In genomic region chr14:39174560-39175444, GRCh38 we compare ENCODE assay signal across 1 cellular context.
TF ChIP-seq lines count a peak whose summit lies in the region.

PNN (plus strand) TSS chr14:39175254; CDS start chr14:39175280, 26 bp downstream.

TF ChIP-seq in HepG2, 621 proteins besides CTCF, POLR2A, EP300 and RAD21 (continued from another document and continues in another):
- TF ChIP-seq, protein P1, sequence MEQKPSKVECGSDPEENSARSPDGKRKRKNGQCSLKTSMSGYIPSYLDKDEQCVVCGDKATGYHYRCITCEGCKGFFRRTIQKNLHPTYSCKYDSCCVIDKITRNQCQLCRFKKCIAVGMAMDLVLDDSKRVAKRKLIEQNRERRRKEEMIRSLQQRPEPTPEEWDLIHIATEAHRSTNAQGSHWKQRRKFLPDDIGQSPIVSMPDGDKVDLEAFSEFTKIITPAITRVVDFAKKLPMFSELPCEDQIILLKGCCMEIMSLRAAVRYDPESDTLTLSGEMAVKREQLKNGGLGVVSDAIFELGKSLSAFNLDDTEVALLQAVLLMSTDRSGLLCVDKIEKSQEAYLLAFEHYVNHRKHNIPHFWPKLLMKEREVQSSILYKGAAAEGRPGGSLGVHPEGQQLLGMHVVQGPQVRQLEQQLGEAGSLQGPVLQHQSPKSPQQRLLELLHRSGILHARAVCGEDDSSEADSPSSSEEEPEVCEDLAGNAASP (CRISPR knock-in tag; IDR thresholded peaks at IDR 0.05; ENCODE audit: borderline replicate concordance): peak; percentile 85
- TF ChIP-seq ZNF510 (CRISPR knock-in tag; IDR thresholded peaks at IDR 0.05; ENCODE audit: low read depth): peak; percentile 100
- TF ChIP-seq ZC3H13 (CRISPR knock-in tag; IDR thresholded peaks at IDR 0.05): no peak
- peak; percentile 71 for TF ChIP-seq FOXA3 (CRISPR knock-in tag; IDR thresholded peaks at IDR 0.05)
- no peak for TF ChIP-seq FOXO4 (CRISPR knock-in tag; conservative IDR thresholded peaks at IDR 0.05)
- TF ChIP-seq NCOA5 (CRISPR knock-in tag; IDR thresholded peaks at IDR 0.05): peak; percentile 94
- peak; percentile 97 for TF ChIP-seq SMAD1 (CRISPR knock-in tag; IDR thresholded peaks at IDR 0.05; ENCODE audit: borderline replicate concordance, low read depth)
- TF ChIP-seq KLF16 (CRISPR knock-in tag; IDR thresholded peaks at IDR 0.05): peak in 1 of 2 experiments; percentile 97; a peak in 2 of 4 replicates
- TF ChIP-seq SP4 (CRISPR knock-in tag; IDR thresholded peaks at IDR 0.05): peak; percentile 84
- TF ChIP-seq ZNF841 (CRISPR knock-in tag; IDR thresholded peaks at IDR 0.05; ENCODE audit: borderline replicate concordance): no peak
- TF ChIP-seq ZNF670 (CRISPR knock-in tag; IDR thresholded peaks at IDR 0.05; ENCODE audit: borderline replicate concordance): peak; percentile 83
- TF ChIP-seq FIP1L1 (IDR thresholded peaks at IDR 0.05; ENCODE audit: borderline replicate concordance, insufficient read depth, low read depth, low read length): no peak; the same call in 1 of the 2 replicates
- TF ChIP-seq, protein P2, sequence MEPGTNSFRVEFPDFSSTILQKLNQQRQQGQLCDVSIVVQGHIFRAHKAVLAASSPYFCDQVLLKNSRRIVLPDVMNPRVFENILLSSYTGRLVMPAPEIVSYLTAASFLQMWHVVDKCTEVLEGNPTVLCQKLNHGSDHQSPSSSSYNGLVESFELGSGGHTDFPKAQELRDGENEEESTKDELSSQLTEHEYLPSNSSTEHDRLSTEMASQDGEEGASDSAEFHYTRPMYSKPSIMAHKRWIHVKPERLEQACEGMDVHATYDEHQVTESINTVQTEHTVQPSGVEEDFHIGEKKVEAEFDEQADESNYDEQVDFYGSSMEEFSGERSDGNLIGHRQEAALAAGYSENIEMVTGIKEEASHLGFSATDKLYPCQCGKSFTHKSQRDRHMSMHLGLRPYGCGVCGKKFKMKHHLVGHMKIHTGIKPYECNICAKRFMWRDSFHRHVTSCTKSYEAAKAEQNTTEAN (CRISPR knock-in tag; conservative IDR thresholded peaks at IDR 0.05): peak; percentile 89; the same call in 1 of the 2 replicates
- peak; percentile 78 for TF ChIP-seq GATA4 (IDR thresholded peaks at IDR 0.05; ENCODE audit: borderline replicate concordance, low read depth)
- TF ChIP-seq ASH2L (IDR thresholded peaks at IDR 0.05; ENCODE audit: insufficient read length, low read depth, low read length): peak; percentile 99
- peak; percentile 91 for TF ChIP-seq JUN (CRISPR knock-in tag; IDR thresholded peaks at IDR 0.05)
- TF ChIP-seq POLR2AphosphoS2 (IDR thresholded peaks at IDR 0.05; ENCODE audit: low read depth, low read length): peak; percentile 97
- no peak for TF ChIP-seq ZKSCAN5 (CRISPR knock-in tag; IDR thresholded peaks at IDR 0.05)
- TF ChIP-seq PHB2 (IDR thresholded peaks at IDR 0.05; ENCODE audit: partially characterized antibody): no peak
- TF ChIP-seq, protein P3, sequence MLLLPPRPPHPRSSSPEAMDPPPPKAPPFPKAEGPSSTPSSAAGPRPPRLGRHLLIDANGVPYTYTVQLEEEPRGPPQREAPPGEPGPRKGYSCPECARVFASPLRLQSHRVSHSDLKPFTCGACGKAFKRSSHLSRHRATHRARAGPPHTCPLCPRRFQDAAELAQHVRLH (CRISPR knock-in tag; IDR thresholded peaks at IDR 0.05; ENCODE audit: borderline replicate concordance, low read depth): peak; percentile 98; the same call in 1 of the 2 replicates
- TF ChIP-seq DR1 (CRISPR knock-in tag; IDR thresholded peaks at IDR 0.05): peak; percentile 96; the same call in 1 of the 2 replicates
- TF ChIP-seq ZNF674 (CRISPR knock-in tag; IDR thresholded peaks at IDR 0.05; ENCODE audit: low read depth): peak; percentile 64; the same call in 1 of the 2 replicates
- TF ChIP-seq GABPA (IDR thresholded peaks at IDR 0.05; ENCODE audit: low read depth, low read length): no peak
- TF ChIP-seq GABPA (CRISPR knock-in tag; IDR thresholded peaks at IDR 0.05; ENCODE audit: low read depth): no peak
- TF ChIP-seq MED8 (CRISPR knock-in tag; IDR thresholded peaks at IDR 0.05; ENCODE audit: insufficient replicate concordance): peak; percentile 98
- peak; percentile 95 for TF ChIP-seq ESRRA (CRISPR knock-in tag; IDR thresholded peaks at IDR 0.05; ENCODE audit: low read depth)
- TF ChIP-seq SKI (IDR thresholded peaks at IDR 0.05; ENCODE audit: partially characterized antibody): peak; percentile 71
- peak; percentile 91 for TF ChIP-seq ARHGAP35 (CRISPR knock-in tag; IDR thresholded peaks at IDR 0.05; ENCODE audit: borderline replicate concordance)
- peak; percentile 100 for TF ChIP-seq NFYB (CRISPR knock-in tag; IDR thresholded peaks at IDR 0.05)
- TF ChIP-seq, protein P4, sequence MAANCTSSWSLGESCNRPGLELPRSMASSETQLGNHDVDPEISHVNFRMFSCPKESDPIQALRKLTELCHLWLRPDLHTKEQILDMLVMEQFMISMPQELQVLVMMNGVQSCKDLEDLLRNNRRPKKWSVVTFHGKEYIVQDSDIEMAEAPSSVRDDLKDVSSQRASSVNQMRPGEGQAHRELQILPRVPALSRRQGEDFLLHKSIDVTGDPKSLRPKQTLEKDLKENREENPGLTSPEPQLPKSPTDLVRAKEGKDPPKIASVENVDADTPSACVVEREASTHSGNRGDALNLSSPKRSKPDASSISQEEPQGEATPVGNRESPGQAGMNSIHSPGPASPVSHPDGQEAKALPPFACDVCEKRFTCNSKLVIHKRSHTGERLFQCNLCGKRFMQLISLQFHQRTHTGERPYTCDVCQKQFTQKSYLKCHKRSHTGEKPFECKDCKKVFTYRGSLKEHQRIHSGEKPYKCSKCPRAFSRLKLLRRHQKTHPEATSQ (CRISPR knock-in tag; IDR thresholded peaks at IDR 0.05; ENCODE audit: borderline replicate concordance): peak; percentile 75
- TF ChIP-seq, protein P5, sequence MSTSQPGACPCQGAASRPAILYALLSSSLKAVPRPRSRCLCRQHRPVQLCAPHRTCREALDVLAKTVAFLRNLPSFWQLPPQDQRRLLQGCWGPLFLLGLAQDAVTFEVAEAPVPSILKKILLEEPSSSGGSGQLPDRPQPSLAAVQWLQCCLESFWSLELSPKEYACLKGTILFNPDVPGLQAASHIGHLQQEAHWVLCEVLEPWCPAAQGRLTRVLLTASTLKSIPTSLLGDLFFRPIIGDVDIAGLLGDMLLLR (CRISPR knock-in tag; IDR thresholded peaks at IDR 0.05): peak; percentile 46
- TF ChIP-seq, protein P6, sequence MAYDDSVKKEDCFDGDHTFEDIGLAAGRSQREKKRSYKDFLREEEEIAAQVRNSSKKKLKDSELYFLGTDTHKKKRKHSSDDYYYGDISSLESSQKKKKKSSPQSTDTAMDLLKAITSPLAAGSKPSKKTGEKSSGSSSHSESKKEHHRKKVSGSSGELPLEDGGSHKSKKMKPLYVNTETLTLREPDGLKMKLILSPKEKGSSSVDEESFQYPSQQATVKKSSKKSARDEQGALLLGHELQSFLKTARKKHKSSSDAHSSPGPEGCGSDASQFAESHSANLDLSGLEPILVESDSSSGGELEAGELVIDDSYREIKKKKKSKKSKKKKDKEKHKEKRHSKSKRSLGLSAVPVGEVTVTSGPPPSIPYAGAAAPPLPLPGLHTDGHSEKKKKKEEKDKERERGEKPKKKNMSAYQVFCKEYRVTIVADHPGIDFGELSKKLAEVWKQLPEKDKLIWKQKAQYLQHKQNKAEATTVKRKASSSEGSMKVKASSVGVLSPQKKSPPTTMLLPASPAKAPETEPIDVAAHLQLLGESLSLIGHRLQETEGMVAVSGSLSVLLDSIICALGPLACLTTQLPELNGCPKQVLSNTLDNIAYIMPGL (CRISPR knock-in tag; IDR thresholded peaks at IDR 0.05; ENCODE audit: borderline replicate concordance in 1 of 2, low read depth in 1 of 2): peak; percentile 90 to 96
- TF ChIP-seq ZNF713 (CRISPR knock-in tag; IDR thresholded peaks at IDR 0.05): peak; percentile 78; the same call in 1 of the 2 replicates
- peak; percentile 81; the same call in 1 of the 2 replicates for TF ChIP-seq SAFB2 (CRISPR knock-in tag; IDR thresholded peaks at IDR 0.05; ENCODE audit: borderline replicate concordance, low read depth)
- no peak for TF ChIP-seq MAFF (IDR thresholded peaks at IDR 0.05; ENCODE audit: low read depth, low read length)
- TF ChIP-seq ZBTB8A (CRISPR knock-in tag; IDR thresholded peaks at IDR 0.05; ENCODE audit: borderline replicate concordance, low read depth): peak; percentile 96; the same call in 1 of the 2 replicates
- TF ChIP-seq JUNB (CRISPR knock-in tag; IDR thresholded peaks at IDR 0.05; ENCODE audit: borderline replicate concordance): no peak
- no peak for TF ChIP-seq BCLAF1 (IDR thresholded peaks at IDR 0.05)
- TF ChIP-seq, protein P7, sequence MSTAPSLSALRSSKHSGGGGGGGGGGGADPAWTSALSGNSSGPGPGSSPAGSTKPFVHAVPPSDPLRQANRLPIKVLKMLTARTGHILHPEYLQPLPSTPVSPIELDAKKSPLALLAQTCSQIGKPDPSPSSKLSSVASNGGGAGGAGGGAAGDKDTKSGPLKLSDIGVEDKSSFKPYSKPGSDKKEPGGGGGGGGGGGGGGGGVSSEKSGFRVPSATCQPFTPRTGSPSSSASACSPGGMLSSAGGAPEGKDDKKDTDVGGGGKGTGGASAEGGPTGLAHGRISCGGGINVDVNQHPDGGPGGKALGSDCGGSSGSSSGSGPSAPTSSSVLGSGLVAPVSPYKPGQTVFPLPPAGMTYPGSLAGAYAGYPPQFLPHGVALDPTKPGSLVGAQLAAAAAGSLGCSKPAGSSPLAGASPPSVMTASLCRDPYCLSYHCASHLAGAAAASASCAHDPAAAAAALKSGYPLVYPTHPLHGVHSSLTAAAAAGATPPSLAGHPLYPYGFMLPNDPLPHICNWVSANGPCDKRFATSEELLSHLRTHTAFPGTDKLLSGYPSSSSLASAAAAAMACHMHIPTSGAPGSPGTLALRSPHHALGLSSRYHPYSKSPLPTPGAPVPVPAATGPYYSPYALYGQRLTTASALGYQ (CRISPR knock-in tag; IDR thresholded peaks at IDR 0.05): peak; percentile 83
- TF ChIP-seq SNRNP70 (IDR thresholded peaks at IDR 0.05; ENCODE audit: low read depth, low read length): no peak
- peak; percentile 84 for TF ChIP-seq ATF6 (CRISPR knock-in tag; conservative IDR thresholded peaks at IDR 0.05)
- peak; percentile 46 for TF ChIP-seq MXD4 (CRISPR knock-in tag; IDR thresholded peaks at IDR 0.05)
- peak; percentile 63 for TF ChIP-seq MAZ (IDR thresholded peaks at IDR 0.05; ENCODE audit: borderline replicate concordance, low read depth, low read length)
- TF ChIP-seq MAZ (CRISPR knock-in tag; IDR thresholded peaks at IDR 0.05; ENCODE audit: low read depth): peak; percentile 93
- TF ChIP-seq MED1 (CRISPR knock-in tag; IDR thresholded peaks at IDR 0.05): peak; percentile 91
- peak; percentile 74 for TF ChIP-seq ZBTB25 (CRISPR knock-in tag; IDR thresholded peaks at IDR 0.05)
- peak; percentile 97 for TF ChIP-seq PBX2 (CRISPR knock-in tag; IDR thresholded peaks at IDR 0.05)
